13 cellular contexts compared by ENCODE assay signal in the genomic region with DNA sequence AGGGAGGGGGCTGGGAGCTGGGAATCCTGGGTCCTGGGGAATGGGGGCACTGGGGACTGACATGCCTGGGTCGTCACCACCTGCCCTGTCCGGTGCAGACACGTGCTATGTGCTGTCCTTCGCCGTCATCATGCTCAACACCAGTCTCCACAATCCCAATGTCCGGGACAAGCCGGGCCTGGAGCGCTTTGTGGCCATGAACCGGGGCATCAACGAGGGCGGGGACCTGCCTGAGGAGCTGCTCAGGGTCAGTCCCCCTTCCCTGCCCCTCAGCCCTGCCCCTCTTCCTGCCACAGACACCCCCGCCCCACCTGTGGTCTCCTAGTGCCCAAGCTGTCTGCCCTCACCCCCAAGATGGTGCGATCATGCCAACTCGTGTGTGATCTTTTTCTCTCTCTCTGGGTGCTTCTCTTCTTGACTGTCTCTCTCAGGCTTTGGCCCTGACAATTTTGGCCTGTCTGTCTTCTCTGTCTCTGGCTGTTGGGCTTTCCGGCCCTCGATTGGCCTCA. TPM values are rescaled to one million over a fixed set of nuclear protein-coding genes. Genes with fewer than 3 reads are reported as not detected.
"Had no signal": no experiment of that assay in that cellular context is flagged by ENCODE, and none has a peak within 500 bp of the region (broad histone marks: within the 10 kb centered on the region; RNA-seq: fewer than 3 reads in every experiment).

No MANE protein-coding gene starts in this region.

- H3K9me3 Mint-ChIP-seq: activated naive CD4-positive, alpha-beta T cell treated with anti-CD3 and anti-CD28 coated beads, Interleukin-2, amount 10 ng/mL, durations not matched to agents 7 days and 5 days; activated T-helper 2 cell treated with anti-CD3 and anti-CD28 coated beads, Interferon-gamma antibody, Interleukin-2, Interleukin-4, amounts not matched to agents 10 μg/mL and 5 μg/mL and 100 μg/mL, durations not matched to agents 14 hours and 24 hours and 36 hours; memory B cell had no signal

- H3K27me3 ChIP-seq: gastrocnemius medialis, transverse colon had no signal

- H3K4me3 Mint-ChIP-seq: activated CD4-positive, alpha-beta T cell treated with anti-CD3 and anti-CD28 coated beads for 36 hours; activated naive CD4-positive, alpha-beta T cell treated with anti-CD3 and anti-CD28 coated beads, Interleukin-2, amount 10 ng/mL, durations not matched to agents 7 days and 5 days; memory B cell had no signal

- H3K27ac ChIP-seq: gastrocnemius medialis, left ventricle myocardium inferior, transverse colon, VCaP had no signal

- H3K27me3 Mint-ChIP-seq: activated CD4-positive, alpha-beta T cell treated with anti-CD3 and anti-CD28 coated beads for 36 hours; activated naive CD4-positive, alpha-beta T cell treated with anti-CD3 and anti-CD28 coated beads, Interleukin-2, amount 10 ng/mL, durations not matched to agents 7 days and 5 days; memory B cell had no signal

- H3K27ac Mint-ChIP-seq: activated CD4-positive, alpha-beta T cell treated with anti-CD3 and anti-CD28 coated beads for 36 hours; activated naive CD4-positive, alpha-beta T cell treated with anti-CD3 and anti-CD28 coated beads, Interleukin-2, amount 10 ng/mL, durations not matched to agents 7 days and 5 days; activated T-helper 2 cell treated with anti-CD3 and anti-CD28 coated beads, Interferon-gamma antibody, Interleukin-2, Interleukin-4, amounts not matched to agents 10 μg/mL and 5 μg/mL and 100 μg/mL, durations not matched to agents 14 hours and 24 hours and 36 hours; memory B cell had no signal

- ATAC-seq: activated CD4-positive, alpha-beta T cell treated with anti-CD3 and anti-CD28 coated beads for 36 hours; gastrocnemius medialis had no signal

- H3K4me3 ChIP-seq: gastrocnemius medialis, left ventricle myocardium inferior, skin epidermis, transverse colon had no signal

- DNase-seq: activated CD4-positive, alpha-beta T cell treated with anti-CD3 and anti-CD28 coated beads for 36 hours; activated naive CD4-positive, alpha-beta T cell treated with anti-CD3 and anti-CD28 coated beads, Interleukin-2, amount 10 ng/mL, durations not matched to agents 7 days and 5 days; activated T-cell treated with anti-CD3 and anti-CD28 coated beads for 4 hours; effector CD4-positive, alpha-beta T cell; gastrocnemius medialis; kidney; left ventricle myocardium inferior; retina; transverse colon had no signal

- H3K9me3 ChIP-seq: gastrocnemius medialis, left ventricle myocardium inferior, transverse colon had no signal

RNA-seq across cellular contexts. Expression of gene LMTK3, which starts 37.5 kb away (rescaled TPM):
- total RNA-seq: gastrocnemius medialis had no signal
